23 cellular contexts compared by ENCODE assay signal in the genomic region with DNA sequence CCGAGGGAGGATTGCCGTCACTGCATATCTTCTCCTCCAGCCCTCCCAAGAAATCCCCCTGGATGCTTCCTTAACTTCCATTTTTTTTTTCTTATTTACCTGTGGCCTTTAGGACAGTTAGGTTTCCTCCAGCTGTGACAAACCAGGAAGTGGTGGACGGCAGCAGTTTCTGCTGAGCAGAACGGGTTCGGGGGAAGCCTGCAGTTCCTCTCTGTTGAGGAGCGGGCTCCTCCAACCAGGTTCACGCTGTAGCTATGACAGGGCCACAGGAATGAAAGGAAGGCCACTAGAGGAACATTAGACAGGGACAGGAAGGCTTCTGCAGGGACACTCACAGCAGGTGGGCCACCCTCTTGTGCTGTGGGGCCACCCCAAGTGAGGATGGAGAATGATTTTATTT.
"Had no signal": no experiment of that assay in that cellular context is flagged by ENCODE, and none has a peak within 500 bp of the region (broad histone marks: within the 10 kb centered on the region; RNA-seq: fewer than 3 reads in every experiment).

No MANE protein-coding gene starts in this region.

- H3K4me3 ChIP-seq: breast epithelium, MG63 had no signal

- H3K36me3 Mint-ChIP-seq: activated naive CD4-positive, alpha-beta T cell treated with anti-CD3 and anti-CD28 coated beads, Interleukin-2, amount 50 U/mL, for 24 hours; WTC11 had no signal

- H3K27ac ChIP-seq: breast epithelium had no signal

- DNase-seq: activated CD4-positive, alpha-beta T cell treated with anti-CD3 and anti-CD28 coated beads for 48 hours; activated CD4-positive, alpha-beta T cell treated with anti-CD3 and anti-CD28 coated beads, Interleukin-2, amount 50 U/mL, for 4 hours; activated CD4-positive, CD25-positive, alpha-beta regulatory T cell treated with anti-CD3 and anti-CD28 coated beads, Interleukin-2, amount 50 U/mL, for 72 hours; activated CD8-positive, alpha-beta memory T cell treated with anti-CD3 and anti-CD28 coated beads, Interleukin-2, amount 50 U/mL, for 48 hours; activated CD8-positive, alpha-beta T cell treated with anti-CD3 and anti-CD28 coated beads, Interleukin-2, amount 10 ng/mL, durations not matched to agents 7 days and 5 days; activated effector memory CD4-positive, alpha-beta T cell treated with Interleukin-2 at 50 U/mL for 16 hours; activated naive CD4-positive, alpha-beta T cell; activated T-cell treated with anti-CD3 and anti-CD28 coated beads, Interleukin-2, amount 50 U/mL, for 1 hour; aorta; central memory CD4-positive, alpha-beta T cell; MG63; NCI-H1048; NCI-H146; NCI-H187 treated with DMSO at 0.1 percent for 48 hours; NCI-H2081 treated with DMSO at 0.1 percent for 48 hours; NCI-H446; NCI-H524; SIG-M5; SW 1271 had no signal

- ATAC-seq: activated CD8-positive, alpha-beta T cell treated with anti-CD3 and anti-CD28 coated beads, Interleukin-2, amount 10 ng/mL, durations not matched to agents 7 days and 5 days; WTC11 had no signal

- H3K9me3 Mint-ChIP-seq: activated naive CD4-positive, alpha-beta T cell treated with anti-CD3 and anti-CD28 coated beads, Interleukin-2, amount 50 U/mL, for 24 hours; T-helper 1 cell treated with Interleukin-12 subunit alpha and Interleukin-12 subunit beta and Interleukin-4 antibody, amounts not matched to agents 30 μg/mL and 1 μg/mL, for 36 hours; WTC11 had no signal

- H3K4me3 Mint-ChIP-seq: activated CD8-positive, alpha-beta T cell treated with anti-CD3 and anti-CD28 coated beads, Interleukin-2, amount 10 ng/mL, durations not matched to agents 7 days and 5 days; activated naive CD4-positive, alpha-beta T cell treated with anti-CD3 and anti-CD28 coated beads, Interleukin-2, amount 50 U/mL, for 24 hours; T-helper 1 cell treated with Interleukin-12 subunit alpha and Interleukin-12 subunit beta and Interleukin-4 antibody, amounts not matched to agents 30 μg/mL and 1 μg/mL, for 36 hours; WTC11 had no signal

- H3K27ac Mint-ChIP-seq: activated CD8-positive, alpha-beta T cell treated with anti-CD3 and anti-CD28 coated beads, Interleukin-2, amount 10 ng/mL, durations not matched to agents 7 days and 5 days; activated naive CD4-positive, alpha-beta T cell treated with anti-CD3 and anti-CD28 coated beads, Interleukin-2, amount 50 U/mL, for 24 hours; T-helper 1 cell treated with Interleukin-12 subunit alpha and Interleukin-12 subunit beta and Interleukin-4 antibody, amounts not matched to agents 30 μg/mL and 1 μg/mL, for 36 hours; WTC11 had no signal

- H3K4me1 ChIP-seq: breast epithelium had no signal

- H3K4me1 Mint-ChIP-seq: activated naive CD4-positive, alpha-beta T cell treated with anti-CD3 and anti-CD28 coated beads, Interleukin-2, amount 50 U/mL, for 24 hours; WTC11 had no signal

- H3K27me3 ChIP-seq: breast epithelium, MG63 had no signal

- H3K9me3 ChIP-seq: breast epithelium, MG63 had no signal

- H3K36me3 ChIP-seq: breast epithelium, MG63 had no signal
